ENCODE assay signal across 25 cellular contexts in genomic region chr11:68735626-68736025, GRCh38. TPM values are rescaled to one million over a fixed set of nuclear protein-coding genes. Genes with fewer than 3 reads are reported as not detected.
"Had no signal": no experiment of that assay in that cellular context is flagged by ENCODE, and none has a peak within 500 bp of the region (broad histone marks: within the 10 kb centered on the region; RNA-seq: fewer than 3 reads in every experiment).

No MANE protein-coding gene starts in this region.

- H3K27me3 ChIP-seq: breast epithelium, colonic mucosa, heart right ventricle, pancreas, right atrium auricular region, tibial nerve had no signal

- H3K9me3 ChIP-seq: breast epithelium, colonic mucosa, heart right ventricle, pancreas, psoas muscle, right atrium auricular region, tibial nerve had no signal

- H3K4me3 Mint-ChIP-seq: activated B cell treated with CpG ODN at 0.5 μM for 24 hours; activated CD4-positive, alpha-beta T cell treated with anti-CD3 and anti-CD28 coated beads for 36 hours; activated naive CD8-positive, alpha-beta T cell treated with anti-CD3 and anti-CD28 coated beads for 36 hours; activated T-cell treated with anti-CD3 and anti-CD28 coated beads, Interleukin-2, amount 50 U/mL, for 4 hours; central memory CD8-positive, alpha-beta T cell; mesothelial cell of epicardium; natural killer cell; stimulated activated naive CD8-positive, alpha-beta T cell treated with anti-CD3 and anti-CD28 coated beads, Interleukin-15, amount 100 ng/mL, for 72 hours had no signal

- H3K27me3 Mint-ChIP-seq: activated B cell treated with CpG ODN at 0.5 μM for 24 hours; activated CD4-positive, alpha-beta T cell treated with anti-CD3 and anti-CD28 coated beads for 36 hours; activated naive CD8-positive, alpha-beta T cell treated with anti-CD3 and anti-CD28 coated beads for 36 hours; central memory CD8-positive, alpha-beta T cell; stimulated activated naive CD8-positive, alpha-beta T cell treated with anti-CD3 and anti-CD28 coated beads, Interleukin-15, amount 100 ng/mL, for 72 hours had no signal

- H3K9me3 Mint-ChIP-seq: activated B cell treated with CpG ODN at 0.5 μM for 24 hours; activated naive CD8-positive, alpha-beta T cell treated with anti-CD3 and anti-CD28 coated beads for 36 hours; activated T-cell treated with anti-CD3 and anti-CD28 coated beads, Interleukin-2, amount 50 U/mL, for 4 hours; activated T-helper 2 cell treated with anti-CD3 and anti-CD28 coated beads, Interferon-gamma antibody, Interleukin-2, Interleukin-4, amounts not matched to agents 10 μg/mL and 5 μg/mL and 100 μg/mL, durations not matched to agents 14 hours and 24 hours and 36 hours; central memory CD8-positive, alpha-beta T cell; mesothelial cell of epicardium; natural killer cell; stimulated activated naive CD8-positive, alpha-beta T cell treated with anti-CD3 and anti-CD28 coated beads, Interleukin-15, amount 100 ng/mL, for 72 hours had no signal

- ATAC-seq: activated CD4-positive, alpha-beta T cell treated with anti-CD3 and anti-CD28 coated beads for 36 hours; activated T-cell treated with anti-CD3 and anti-CD28 coated beads, Interleukin-2, amount 50 U/mL, for 4 hours; heart right ventricle; pancreas; psoas muscle; stimulated activated naive CD8-positive, alpha-beta T cell treated with anti-CD3 and anti-CD28 coated beads, Interleukin-15, amount 100 ng/mL, for 72 hours had no signal

- H3K27ac Mint-ChIP-seq: activated B cell treated with CpG ODN at 0.5 μM for 24 hours; activated CD4-positive, alpha-beta T cell treated with anti-CD3 and anti-CD28 coated beads for 36 hours; activated naive CD8-positive, alpha-beta T cell treated with anti-CD3 and anti-CD28 coated beads for 36 hours; activated T-helper 2 cell treated with anti-CD3 and anti-CD28 coated beads, Interferon-gamma antibody, Interleukin-2, Interleukin-4, amounts not matched to agents 10 μg/mL and 5 μg/mL and 100 μg/mL, durations not matched to agents 14 hours and 24 hours and 36 hours; mesothelial cell of epicardium; natural killer cell; stimulated activated naive CD8-positive, alpha-beta T cell treated with anti-CD3 and anti-CD28 coated beads, Interleukin-15, amount 100 ng/mL, for 72 hours had no signal

- H3K4me1 ChIP-seq: breast epithelium, colonic mucosa, pancreas, psoas muscle, right atrium auricular region, tibial nerve had no signal

- H3K27ac ChIP-seq: breast epithelium, colonic mucosa, pancreas, psoas muscle, right atrium auricular region, tibial nerve had no signal

- DNase-seq: activated B cell treated with CpG ODN at 0.5 μM for 24 hours; activated CD4-positive, alpha-beta T cell treated with anti-CD3 and anti-CD28 coated beads for 36 hours; activated CD4-positive, alpha-beta T cell treated with anti-CD3 and anti-CD28 coated beads, Interleukin-2, amount 50 U/mL, for 4 hours; activated CD8-positive, alpha-beta memory T cell treated with anti-CD3 and anti-CD28 coated beads for 24 hours; activated CD8-positive, alpha-beta memory T cell treated with anti-CD3 and anti-CD28 coated beads, Interleukin-2, amount 50 U/mL, for 4 hours; activated naive CD4-positive, alpha-beta T cell treated with Interleukin-2 at 50 U/mL for 16 hours; activated naive CD8-positive, alpha-beta T cell treated with anti-CD3 and anti-CD28 coated beads for 36 hours; activated T-cell treated with anti-CD3 and anti-CD28 coated beads, Interleukin-2, amount 50 U/mL, for 4 hours; colonic mucosa; heart right ventricle; kidney; natural killer cell; pancreas; psoas muscle; stimulated activated CD4-positive, alpha-beta T cell treated with anti-CD3 and anti-CD28 coated beads, Interleukin-12 subunit alpha, Interleukin-12 subunit beta, amount 100 ng/mL, for 4 hours; stimulated activated naive CD8-positive, alpha-beta T cell treated with anti-CD3 and anti-CD28 coated beads, Interleukin-15, amount 100 ng/mL, for 72 hours; T-helper 9 cell had no signal

- H3K36me3 Mint-ChIP-seq: activated naive CD8-positive, alpha-beta T cell treated with anti-CD3 and anti-CD28 coated beads for 36 hours; mesothelial cell of epicardium; natural killer cell had no signal

- H3K4me1 Mint-ChIP-seq: activated B cell treated with CpG ODN at 0.5 μM for 24 hours; activated CD4-positive, alpha-beta T cell treated with anti-CD3 and anti-CD28 coated beads for 36 hours; activated naive CD8-positive, alpha-beta T cell treated with anti-CD3 and anti-CD28 coated beads for 36 hours; central memory CD8-positive, alpha-beta T cell; mesothelial cell of epicardium; natural killer cell; stimulated activated naive CD8-positive, alpha-beta T cell treated with anti-CD3 and anti-CD28 coated beads, Interleukin-15, amount 100 ng/mL, for 72 hours had no signal

- H3K36me3 ChIP-seq: breast epithelium, colonic mucosa, heart right ventricle, pancreas, right atrium auricular region, tibial nerve had no signal

- H3K4me3 ChIP-seq: breast epithelium, colonic mucosa, heart right ventricle, lung, pancreas, psoas muscle, right atrium auricular region, tibial nerve had no signal

RNA-seq across cellular contexts. Expression of gene GAL, which starts 51.3 kb away (rescaled TPM):
- total RNA-seq: activated B cell treated with CpG ODN at 0.5 μM for 24 hours, fibroblast of villous mesenchyme, natural killer cell, right atrium auricular region had no signal
